2 cellular contexts compared by ENCODE assay signal in genomic region chr18:8709248-8710059, GRCh38.
TF ChIP-seq lines count a peak whose summit lies in the region.

No MANE protein-coding gene starts in this region.

TF ChIP-seq in HEK293, 187 proteins besides CTCF, POLR2A, EP300 and RAD21 (continued from another document):
- no peak for TF ChIP-seq ZNF280C (tag by site-specific recombination; IDR thresholded peaks at IDR 0.05)

TF ChIP-seq in SK-N-SH, 30 proteins besides CTCF, POLR2A, EP300 and RAD21 (continued from another document):
- TF ChIP-seq REST (IDR thresholded peaks at IDR 0.05; ENCODE audit: low read depth, low read length) (no peak), FOSL2 (IDR thresholded peaks at IDR 0.05; ENCODE audit: borderline replicate concordance, low read depth) (no peak), JUND (IDR thresholded peaks at IDR 0.05) (no peak), YY1 (IDR thresholded peaks at IDR 0.05; ENCODE audit: low read depth) (no peak)
